In genomic region chrX:119579414-119579813, GRCh38 we compare ENCODE assay signal across 1 cellular context.
TF ChIP-seq lines count a peak whose summit lies in the region.

No MANE protein-coding gene starts in this region.

TF ChIP-seq in A549, 52 proteins besides CTCF, POLR2A, EP300 and RAD21 (continued from another document):
- TF ChIP-seq ESRRA (IDR thresholded peaks at IDR 0.05; ENCODE audit: borderline replicate concordance, low read length), result no peak
- TF ChIP-seq FOSL2 (IDR thresholded peaks at IDR 0.05), result no peak
- no peak for TF ChIP-seq FOSL2 (CRISPR knock-in tag; IDR thresholded peaks at IDR 0.05)
- no peak for TF ChIP-seq HDAC2 (IDR thresholded peaks at IDR 0.05)
- TF ChIP-seq ZC3H11A (IDR thresholded peaks at IDR 0.05), result no peak
